In genomic region chr14:49679271-49679670, GRCh38 we compare ENCODE assay signal across 24 cellular contexts. TPM values are rescaled to one million over a fixed set of nuclear protein-coding genes. Genes with fewer than 3 reads are reported as not detected.
DNase-seq lines count a peak whose midpoint lies in the region; ATAC-seq and TF ChIP-seq lines count a peak whose summit lies in the region.
"Had no signal": no experiment of that assay in that cellular context is flagged by ENCODE, and none has a peak within 500 bp of the region (broad histone marks: within the 10 kb centered on the region; RNA-seq: fewer than 3 reads in every experiment).

No MANE protein-coding gene starts in this region.

- H3K36me3 ChIP-seq in sigmoid colon = no peaks in the 10 kb centered on the region
- H3K36me3 ChIP-seq: prostate gland had no signal

- intact Hi-C loops in sigmoid colon (cut with DNase I) = no loop called here

- ATAC-seq in activated T-helper 17 cell treated with anti-CD3 and anti-CD28 coated beads, Interleukin-2, amount 50 U/mL, for 72 hours (replicated peaks) = peak; percentile 80
- no peak for ATAC-seq in HG03039 (IDR thresholded peaks at IDR 0.05; ENCODE audit: unreplicated experiment)
- ATAC-seq in GM18861 (IDR thresholded peaks at IDR 0.05; ENCODE audit: unreplicated experiment) = no peak
- ATAC-seq: body of pancreas; stimulated activated naive CD8-positive, alpha-beta T cell treated with anti-CD3 and anti-CD28 coated beads, Interleukin-15, Interleukin-2, amounts not matched to agents 100 U/mL and 50 U/mL, for 24 hours had no signal

- TF ChIP-seq EP300 in sigmoid colon (IDR thresholded peaks at IDR 0.05) = no peak

- no peaks in the 10 kb centered on the region for H3K4me1 ChIP-seq in sigmoid colon
- H3K4me1 ChIP-seq: BE2C, body of pancreas, prostate gland had no signal

- no peaks in the 10 kb centered on the region for H3K9me3 ChIP-seq in sigmoid colon
- H3K9me3 ChIP-seq: BE2C, body of pancreas, prostate gland had no signal

- H3K27ac ChIP-seq in sigmoid colon = no peak overlapping the region
- H3K27ac ChIP-seq: body of pancreas, prostate gland, WERI-Rb-1 had no signal

- no peaks in the 10 kb centered on the region for H3K27me3 ChIP-seq in sigmoid colon
- H3K27me3 ChIP-seq: BE2C, body of pancreas had no signal

- DNase-seq in EL = peak; percentile 13
- peak; percentile 46 for DNase-seq in LHCN-M2 (ENCODE audit: low read depth)
- peak; percentile 35 for DNase-seq in iris pigment epithelial cell (ENCODE audit: low read depth)
- no peak for DNase-seq in sigmoid colon
- DNase-seq in SIG-M5 treated with dmso at 0.1 percent for 504 hours (lab: John Stamatoyannopoulos, UW; ENCODE audit: unreplicated experiment) = no peak
- DNase-seq: activated gamma-delta T cell treated with Interleukin-2 at 50 U/mL for 16 hours; BE2C; body of pancreas; DMS 273 treated with DMSO at 0.1 percent for 48 hours; glutamatergic neuron; H9; mesendoderm; NCI-H1694 treated with DMSO at 0.1 percent for 48 hours; NCI-H2227 treated with DMSO at 0.1 percent for 48 hours; nephron progenitor cell; stimulated activated CD4-positive, alpha-beta T cell treated with anti-CD3 and anti-CD28 coated beads, Interleukin-12 subunit alpha, Interleukin-12 subunit beta, amount 100 ng/mL, for 4 hours; stimulated activated naive CD8-positive, alpha-beta T cell treated with anti-CD3 and anti-CD28 coated beads, Interleukin-15, Interleukin-2, amounts not matched to agents 100 U/mL and 50 U/mL, for 24 hours; trophoblast cell; WERI-Rb-1 had no signal

- no peak overlapping the region for H3K4me3 ChIP-seq in sigmoid colon
- H3K4me3 ChIP-seq: body of pancreas, prostate gland had no signal

- peaks cover 7% of the 10 kb centered on the region for H3K4me1 Mint-ChIP-seq in activated T-helper 17 cell treated with anti-CD3 and anti-CD28 coated beads, Interleukin-2, amount 50 U/mL, for 72 hours
- H3K4me1 Mint-ChIP-seq: H9, nephron progenitor cell had no signal

- peaks cover 71% of the 10 kb centered on the region for H3K36me3 Mint-ChIP-seq in activated T-helper 17 cell treated with anti-CD3 and anti-CD28 coated beads, Interleukin-2, amount 50 U/mL, for 72 hours (ENCODE audit: low read depth)

- TF ChIP-seq POLR2A in sigmoid colon (IDR thresholded peaks at IDR 0.05) = no peak

- H3K9me3 Mint-ChIP-seq in activated T-helper 17 cell treated with anti-CD3 and anti-CD28 coated beads, Interleukin-2, amount 50 U/mL, for 72 hours = no peaks in the 10 kb centered on the region
- H3K9me3 Mint-ChIP-seq: dendritic cell treated with granulocyte-macrophage colony-stimulating factor and Interleukin-4, amounts not matched to agents 40 ng/mL and 50 ng/mL, for 4 days; H9; nephron progenitor cell had no signal

- no peaks in the 10 kb centered on the region for H3K27me3 Mint-ChIP-seq in activated T-helper 17 cell treated with anti-CD3 and anti-CD28 coated beads, Interleukin-2, amount 50 U/mL, for 72 hours
- H3K27me3 Mint-ChIP-seq: dendritic cell treated with granulocyte-macrophage colony-stimulating factor and Interleukin-4, amounts not matched to agents 40 ng/mL and 50 ng/mL, for 4 days had no signal

- H3K27ac Mint-ChIP-seq in activated T-helper 17 cell treated with anti-CD3 and anti-CD28 coated beads, Interleukin-2, amount 50 U/mL, for 72 hours = peak overlapping the region; percentile 61
- H3K27ac Mint-ChIP-seq: dendritic cell treated with granulocyte-macrophage colony-stimulating factor and Interleukin-4, amounts not matched to agents 40 ng/mL and 50 ng/mL, for 4 days; H9; nephron progenitor cell had no signal

- no peak for TF ChIP-seq CTCF in sigmoid colon (IDR thresholded peaks at IDR 0.05)

- 62 to 77% methylated on average over 2 of the region's 2 CpGs for WGBS in sigmoid colon, 2 donors

- H3K4me3 Mint-ChIP-seq in activated T-helper 17 cell treated with anti-CD3 and anti-CD28 coated beads, Interleukin-2, amount 50 U/mL, for 72 hours = no peak overlapping the region
- H3K4me3 Mint-ChIP-seq: dendritic cell treated with granulocyte-macrophage colony-stimulating factor and Interleukin-4, amounts not matched to agents 40 ng/mL and 50 ng/mL, for 4 days; H9; nephron progenitor cell had no signal

RNA-seq across cellular contexts. Expression of gene POLE2, which starts 8.7 kb away (rescaled TPM):
- total RNA-seq in LHCN-M2 (2014; rRNA removed) (26.5 and 29.1 TPM in 2 replicates), sigmoid colon (1 to 10 TPM in 3 of 4 donors, not detected in 1; 1.4 to 3.8 (median 2.0) TPM)
- polyA plus RNA-seq in LHCN-M2 (2012) = 8.5 TPM
- total RNA-seq in activated T-helper 17 cell treated with anti-CD3 and anti-CD28 coated beads, Interleukin-2, amount 50 U/mL, for 72 hours = 10 to 100 TPM; 33.5 to 46.8 TPM
- 1 to 10 TPM; 2.4 to 6.9 (median 5.5) TPM for polyA plus RNA-seq in sigmoid colon

RNA-seq across cellular contexts. Expression of gene KLHDC1, which starts 13.6 kb away (rescaled TPM):
- total RNA-seq in LHCN-M2 (2014; rRNA removed) (1.9 and 2.1 TPM in 2 replicates), sigmoid colon (10 to 100 TPM; 11.4 to 19.1 (median 13.6) TPM)
- polyA plus RNA-seq in LHCN-M2 (2012) = 0.72 TPM
- 1 to 10 TPM in 1 of 2 donors, under 1 TPM in 1; 0.97 to 1.5 TPM for total RNA-seq in activated T-helper 17 cell treated with anti-CD3 and anti-CD28 coated beads, Interleukin-2, amount 50 U/mL, for 72 hours
- 1 to 10 TPM in 2 of 3 donors, under 1 TPM in 1; 0.46 to 1.2 (median 1.1) TPM for polyA plus RNA-seq in sigmoid colon
- total RNA-seq: H9 had no signal

RNA-seq across cellular contexts. Expression of gene DNAAF2, which starts 44.2 kb away (rescaled TPM):
- total RNA-seq in LHCN-M2 (2014; rRNA removed) (11.2 and 16.0 TPM in 2 replicates), sigmoid colon (10 to 100 TPM in 2 of 4 donors, 1 to 10 TPM in 2; 3.3 to 12.7 (median 10.6) TPM)
- 2.8 TPM for polyA plus RNA-seq in LHCN-M2 (2012)
- total RNA-seq in activated T-helper 17 cell treated with anti-CD3 and anti-CD28 coated beads, Interleukin-2, amount 50 U/mL, for 72 hours = 10 to 100 TPM in 1 of 2 donors, 1 to 10 TPM in 1; 9.3 to 11.6 TPM
- 10 to 100 TPM in 1 of 3 donors, 1 to 10 TPM in 2; 6.3 to 10.9 (median 9.6) TPM for polyA plus RNA-seq in sigmoid colon

RNA-seq across cellular contexts. Expression of gene MGAT2, which starts 58.7 kb away (rescaled TPM):
- total RNA-seq in LHCN-M2 (2014; rRNA removed) (97.6 and 105 TPM in 2 replicates), sigmoid colon (10 to 100 TPM; 17.7 to 18.8 (median 17.9) TPM)
- 29.5 TPM for polyA plus RNA-seq in LHCN-M2 (2012)
- total RNA-seq in activated T-helper 17 cell treated with anti-CD3 and anti-CD28 coated beads, Interleukin-2, amount 50 U/mL, for 72 hours = 10 to 100 TPM; 44.6 to 49.3 TPM
- 10 to 100 TPM; 15.6 to 26.9 (median 20.3) TPM for polyA plus RNA-seq in sigmoid colon

RNA-seq across cellular contexts. Expression of gene RPL36AL, which starts 58.8 kb away (rescaled TPM):
- total RNA-seq in LHCN-M2 (2014; rRNA removed) (132 and 160 TPM in 2 replicates), sigmoid colon (100 to 1,000 TPM; 183 to 446 (median 295) TPM)
- polyA plus RNA-seq in LHCN-M2 (2012) = 391 TPM
- 100 to 1,000 TPM; 182 to 184 TPM for total RNA-seq in activated T-helper 17 cell treated with anti-CD3 and anti-CD28 coated beads, Interleukin-2, amount 50 U/mL, for 72 hours
- 100 to 1,000 TPM; 527 to 799 (median 731) TPM for polyA plus RNA-seq in sigmoid colon

Comparison
In these comparisons a context has a peak if more than half of its experiments do, and no peak if none do; other contexts are left out.
1. DNase-seq: peak in EL (single experiment), LHCN-M2 (single experiment) and iris pigment epithelial cell (single experiment); none in sigmoid colon (single experiment) and SIG-M5 treated with dmso at 0.1 percent for 504 hours (single experiment).